Comparison of ENCODE assay signal across 8 cellular contexts in the genomic region with DNA sequence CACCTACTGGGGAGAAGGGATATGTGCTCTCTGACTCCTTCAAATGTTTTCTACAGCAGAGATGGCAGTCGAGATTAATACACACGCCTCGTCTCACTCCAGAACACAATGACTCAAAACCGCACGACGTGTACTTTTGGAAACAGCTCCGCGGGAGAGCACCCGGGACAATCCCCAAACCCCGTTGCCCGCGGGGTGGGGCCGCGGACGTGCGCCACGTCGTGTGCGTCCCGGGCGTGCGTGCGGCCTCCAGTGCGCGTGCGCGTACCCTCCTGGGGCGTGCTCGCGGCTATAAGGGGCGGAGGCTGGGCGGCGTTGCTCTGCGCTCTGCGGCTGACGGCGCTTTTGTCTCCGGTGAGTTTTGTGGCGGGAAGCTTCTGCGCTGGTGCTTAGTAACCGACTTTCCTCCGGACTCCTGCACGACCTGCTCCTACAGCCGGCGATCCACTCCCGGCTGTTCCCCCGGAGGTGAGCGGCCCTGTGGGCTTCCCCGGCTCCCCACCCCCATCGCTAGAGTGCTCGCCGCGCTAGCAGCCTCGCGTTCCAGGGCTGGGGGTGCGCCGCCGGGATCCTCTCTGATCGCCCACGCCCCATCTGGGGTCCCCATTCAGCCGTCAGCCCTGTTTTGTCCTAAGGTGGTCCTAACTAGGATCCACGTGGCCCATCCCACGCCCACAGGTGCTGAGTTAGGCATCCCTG. TPM values are rescaled to one million over a fixed set of nuclear protein-coding genes. Genes with fewer than 3 reads are reported as not detected.
DNase-seq lines count a peak whose midpoint lies in the region; ATAC-seq, FAIRE-seq and TF ChIP-seq lines count a peak whose summit lies in the region.

A gene with protein sequence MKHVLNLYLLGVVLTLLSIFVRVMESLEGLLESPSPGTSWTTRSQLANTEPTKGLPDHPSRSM (plus strand): TSS at position 323 of the 699 bp plus-strand sequence. CDS start 1,391 bp downstream, outside the sequence.

- peak within 1 kb of the TSS; percentile 82 to 96 (median 95) for H3K4me3 ChIP-seq in keratinocyte (ENCODE audit: control insufficient read depth in 2 of 3, extremely low read depth in 1 of 3, insufficient read depth in 2 of 3, low read depth in 1 of 3, low read length in 3 of 3)

- peaks cover 19% of the 10 kb centered on the region for H3K79me2 ChIP-seq in keratinocyte (ENCODE audit: control insufficient read depth, insufficient read depth, low read length)

- H3K9ac ChIP-seq in keratinocyte (ENCODE audit: control insufficient read depth, extremely low read depth, insufficient read depth, low read length), result peak within 1 kb of the TSS; percentile 90

- H2AFZ ChIP-seq in keratinocyte (ENCODE audit: control insufficient read depth, low read length), result peak within 1 kb of the TSS; percentile 93

- H4K20me1 ChIP-seq in keratinocyte (ENCODE audit: control insufficient read depth, extremely low read depth, insufficient read depth, low read length), result no peaks in the 10 kb centered on the region

- TF ChIP-seq POLR2A in GM19099 (IDR thresholded peaks at IDR 0.05; ENCODE audit: extremely low read depth, insufficient read length, low read depth), result peak; percentile 87

- H3K9me1 ChIP-seq in keratinocyte (ENCODE audit: control insufficient read depth, extremely low read depth, insufficient read depth, low read length), result no peaks in the 10 kb centered on the region

- H3K27ac ChIP-seq in keratinocyte (ENCODE audit: control insufficient read depth, insufficient read depth, low read length), result peak within 1 kb of the TSS; percentile 76

- dilution Hi-C loops in keratinocyte (cut with MboI; ENCODE audit: extremely low pct_ligation_motif_present, low sequenced_read_pairs), result no loop called here

- peak within 1 kb of the TSS; percentile 98 for H3K4me2 ChIP-seq in keratinocyte (ENCODE audit: control insufficient read depth, extremely low read depth, insufficient read depth, low read depth, low read length)

- peak; percentile 100 for DNase-seq in AG20443 (ENCODE audit: low spot score)
- DNase-seq in NCI-H446 treated with DMSO at 0.1 percent for 48 hours (lab: John Stamatoyannopoulos, UW), result peak; percentile 61
- peak; percentile 97 for DNase-seq in activated CD4-positive, CD25-positive, alpha-beta regulatory T cell treated with anti-CD3 and anti-CD28 coated beads, Interleukin-2, amount 50 U/mL, for 72 hours
- DNase-seq in cerebellar cortex (ENCODE audit: low spot score), result peak; percentile 83
- DNase-seq in keratinocyte (ENCODE audit: low read depth, low spot score), result peak; percentile 65
- DNase-seq in stimulated activated CD4-positive, alpha-beta T cell treated with anti-CD3 and anti-CD28 coated beads, Interleukin-12 subunit alpha, Interleukin-12 subunit beta, amount 100 ng/mL, for 48 hours (ENCODE audit: low read depth in 2 of 3, low spot score in 1 of 3), result peak; percentile 89 to 95 (median 92)

- TF ChIP-seq CTCF in keratinocyte (optimal IDR thresholded peaks at IDR 0.05 in 1 of 3, IDR thresholded peaks at IDR 0.05 in 1 of 3, conservative IDR thresholded peaks at IDR 0.05 in 1 of 3; ENCODE audit: extremely low read depth in 1 of 3, insufficient read depth in 2 of 3, low read length in 3 of 3), result no peak

- peaks cover 17% of the 10 kb centered on the region for H3K4me1 ChIP-seq in keratinocyte (ENCODE audit: control insufficient read depth, extremely low read depth, insufficient read depth, low read length)

- peak; percentile 71 for ATAC-seq in HG03378 (IDR thresholded peaks at IDR 0.05; ENCODE audit: unreplicated experiment)

- FAIRE-seq in keratinocyte (lab: Jason Lieb, UNC), result no peak

- no peaks in the 10 kb centered on the region for H3K36me3 ChIP-seq in keratinocyte (ENCODE audit: control insufficient read depth in 2 of 2, extremely low read depth in 1 of 2, insufficient read depth in 2 of 2, low read length in 2 of 2)

- H3K9me3 ChIP-seq in keratinocyte (ENCODE audit: control insufficient read depth, low read depth, low read length), result no peaks in the 10 kb centered on the region

- peaks cover 3% of the 10 kb centered on the region for H3K27me3 ChIP-seq in keratinocyte (ENCODE audit: control insufficient read depth, extremely low read depth, insufficient read depth, low read length)

RNA-seq across cellular contexts. Expression of the gene that starts here (rescaled TPM):
- polyA plus RNA-seq in keratinocyte, result 12.8 to 41.6 TPM (median 17.9 TPM) in 3 replicates
- polyA plus RNA-seq in keratinocyte (2011; ENCODE audit: low read depth), result 5.1 TPM
- 11.2 and 16.4 TPM in 2 replicates for polyA plus RNA-seq in keratinocyte (2011; cell fraction: cytosol; rRNA removed)
- 15.1 and 15.8 TPM in 2 replicates for polyA plus RNA-seq in keratinocyte (2011; cell fraction: nucleus; rRNA removed)
- 5.8 and 19.6 TPM in 2 replicates for polyA plus RNA-seq in keratinocyte (2012; ENCODE audit: low replicate concordance)
- 11.2 to 26.9 TPM (median 11.3 TPM) in 3 replicates for polyA minus RNA-seq in keratinocyte
- 8.1 TPM for polyA minus RNA-seq in keratinocyte (2011; cell fraction: cytosol; rRNA and poly(A)+ RNA removed)
- polyA minus RNA-seq in keratinocyte (2011; cell fraction: nucleus; rRNA and poly(A)+ RNA removed), result 5.3 and 8.8 TPM in 2 replicates

Comparison
In these comparisons a context has a peak if more than half of its experiments do, and no peak if none do; other contexts are left out.
1. Peak in every context shown above with its lines: DNase-seq, ATAC-seq, H3K4me3 ChIP-seq and H3K27ac ChIP-seq.